11 cellular contexts compared by ENCODE assay signal in genomic region chr14:70882771-70883492, GRCh38. TPM values are rescaled to one million over a fixed set of nuclear protein-coding genes. Genes with fewer than 3 reads are reported as not detected.
DNase-seq lines count a peak whose midpoint lies in the region; ATAC-seq, FAIRE-seq and TF ChIP-seq lines count a peak whose summit lies in the region.
"Had no signal": no experiment of that assay in that cellular context is flagged by ENCODE, and none has a peak within 500 bp of the region (broad histone marks: within the 10 kb centered on the region; RNA-seq: fewer than 3 reads in every experiment).

No MANE protein-coding gene starts in this region.

- no peak overlapping the region for H3K9ac ChIP-seq in kidney (ENCODE audit: low read length in 2 of 2)

- FAIRE-seq in kidney (lab: Jason Lieb, UNC), result no peak

- ATAC-seq in Right ventricle myocardium superior (ENCODE audit: poor library complexity) (peak; percentile 45), aorta (ENCODE audit: low FRiP score) (peak; percentile 48), GM21717 (IDR thresholded peaks at IDR 0.05; ENCODE audit: unreplicated experiment) (no peak), HG02938 (IDR thresholded peaks at IDR 0.05; ENCODE audit: unreplicated experiment) (no peak)

- H3K36me3 ChIP-seq in left ventricle myocardium inferior, result no peaks in the 10 kb centered on the region
- H3K36me3 ChIP-seq in aorta (ENCODE audit: control insufficient read depth in 1 of 2, insufficient read depth in 2 of 2, low read length in 1 of 2), result no peaks in the 10 kb centered on the region
- no peaks in the 10 kb centered on the region for H3K36me3 ChIP-seq in kidney (ENCODE audit: control insufficient read depth in 1 of 2, insufficient read depth in 2 of 2, low read length in 2 of 2)

- H3K9me3 ChIP-seq in left ventricle myocardium inferior (replicated peaks) (no peaks in the 10 kb centered on the region), aorta (ENCODE audit: control insufficient read depth, low read length) (no peaks in the 10 kb centered on the region), kidney (ENCODE audit: control insufficient read depth in 1 of 2, low read length in 2 of 2) (no peaks in the 10 kb centered on the region)

- intact Hi-C loops in Right ventricle myocardium superior (cut with DNase I), result no loop called here
- intact Hi-C loops in left ventricle myocardium inferior (cut with micrococcal nuclease), result no loop called here
- intact Hi-C loops in aorta (cut with DNase I), result no loop called here
- intact Hi-C loops in kidney (cut with DNase I), result no loop called here

- H3K4me1 ChIP-seq in left ventricle myocardium inferior (peaks cover 11% of the 10 kb centered on the region), aorta (ENCODE audit: control insufficient read depth in 1 of 2, insufficient read depth in 2 of 2, low read length in 2 of 2) (no peaks in the 10 kb centered on the region), kidney (ENCODE audit: control insufficient read depth in 1 of 2, insufficient read depth in 1 of 2, low read depth in 1 of 2, low read length in 2 of 2) (peaks cover 0 to 4% of the 10 kb centered on the region in 2 donors)

- TF ChIP-seq CTCF in left ventricle myocardium inferior (IDR thresholded peaks at IDR 0.05; ENCODE audit: borderline replicate concordance), result no peak
- no peak for TF ChIP-seq CTCF in fibroblast of mammary gland (conservative IDR thresholded peaks at IDR 0.05; ENCODE audit: control insufficient read depth, insufficient read depth, low read depth, low read length)
- TF ChIP-seq CTCF in kidney (IDR thresholded peaks at IDR 0.05; ENCODE audit: borderline replicate concordance, extremely low read depth, insufficient read depth), result no peak

- H3K27ac ChIP-seq in left ventricle myocardium inferior (replicated peaks) (no peak overlapping the region), aorta (ENCODE audit: low read depth in 1 of 2, low read length in 2 of 2) (no peak overlapping the region), kidney (ENCODE audit: low read depth in 2 of 2, low read length in 2 of 2) (no peak overlapping the region)

- DNase-seq in Right ventricle myocardium superior (no peak), left ventricle myocardium inferior (no peak), SKM-1 (lab: John Stamatoyannopoulos, UW; ENCODE audit: unreplicated experiment) (peak; percentile 71), fibroblast of mammary gland (ENCODE audit: low read depth) (peak; percentile 86), aorta (no peak), kidney (no peak)
- DNase-seq: DMS79; NCI-H1930; stimulated activated CD4-positive, alpha-beta T cell treated with anti-CD3 and anti-CD28 coated beads, Interleukin-4, amount 100 ng/mL, for 24 hours had no signal

- H3K4me3 ChIP-seq in left ventricle myocardium inferior, result no peak overlapping the region
- no peak overlapping the region for H3K4me3 ChIP-seq in fibroblast of mammary gland (ENCODE audit: control insufficient read depth, low read depth, low read length)
- H3K4me3 ChIP-seq in aorta (ENCODE audit: low read length in 2 of 2), result no peak overlapping the region
- H3K4me3 ChIP-seq in kidney (ENCODE audit: low read length in 2 of 2), result no peak overlapping the region

- WGBS in aorta, 2 donors, result 75 to 78% methylated on average over 6 of the region's 6 CpGs

- H3K27me3 ChIP-seq in left ventricle myocardium inferior (ENCODE audit: low read depth), result peaks cover 13% of the 10 kb centered on the region
- no peaks in the 10 kb centered on the region for H3K27me3 ChIP-seq in aorta (ENCODE audit: control insufficient read depth in 1 of 2, insufficient read depth in 2 of 2, low read length in 1 of 2)

RNA-seq across cellular contexts. Expression of gene PCNX1, which starts 24.3 kb away (rescaled TPM):
- total RNA-seq in Right ventricle myocardium superior, result 43.3 TPM
- total RNA-seq in left ventricle myocardium inferior, result 35.2 TPM
- total RNA-seq in aorta, result 10 to 100 TPM; 72.8 to 96.4 TPM
- 1 to 10 TPM; 3.4 to 7.9 TPM for polyA plus RNA-seq in aorta
- 55.2 TPM for total RNA-seq in kidney
- 16.2 TPM for polyA plus RNA-seq in kidney (ENCODE audit: insufficient read depth, low read depth, low replicate concordance)

Comparison
In these comparisons a context has a peak if more than half of its experiments do, and no peak if none do; other contexts are left out.
1. ATAC-seq: peak in Right ventricle myocardium superior (single experiment) and aorta (single experiment); none in GM21717 (single experiment) and HG02938 (single experiment).
2. DNase-seq: peak in SKM-1 (single experiment) and fibroblast of mammary gland (single experiment); none in Right ventricle myocardium superior (single experiment), left ventricle myocardium inferior (single experiment), aorta (0 of 2) and kidney (single experiment).